Comparison of ENCODE assay signal across 1 cellular context in genomic region chr2:166944909-166945308, GRCh38.
TF ChIP-seq lines count a peak whose summit lies in the region.

No MANE protein-coding gene starts in this region.

TF ChIP-seq in WTC11, 78 proteins besides CTCF, POLR2A, EP300 and RAD21 (continued from another document):
- TF ChIP-seq ZNF425 (CRISPR knock-in tag; conservative IDR thresholded peaks at IDR 0.05) (no peak), ESRRA (CRISPR knock-in tag; IDR thresholded peaks at IDR 0.05; ENCODE audit: borderline replicate concordance) (no peak), SP1 (CRISPR knock-in tag; conservative IDR thresholded peaks at IDR 0.05) (no peak), NR3C1 (CRISPR knock-in tag; conservative IDR thresholded peaks at IDR 0.05; ENCODE audit: low read depth) (no peak), IRF2 (CRISPR knock-in tag; IDR thresholded peaks at IDR 0.05; ENCODE audit: borderline replicate concordance, low read depth) (no peak), ZBTB21 (CRISPR knock-in tag; IDR thresholded peaks at IDR 0.05; ENCODE audit: borderline replicate concordance) (no peak), MYBL2 (CRISPR knock-in tag; IDR thresholded peaks at IDR 0.05) (no peak), ERG (CRISPR knock-in tag; IDR thresholded peaks at IDR 0.05) (no peak)
TF ChIP-seq in WTC11: peak in this region for 0.
